ENCODE assay signal across 1 cellular context in genomic region chr16:14629919-14630619, GRCh38.
TF ChIP-seq lines count a peak whose summit lies in the region.

Gene PARN, minus strand, starts transcription at chr16:14630260. Its CDS starts 135 bp downstream, at chr16:14630125.

TF ChIP-seq in GM12878, 131 proteins besides CTCF, POLR2A, EP300 and RAD21 (continued from another document):
- TF ChIP-seq ZNF687 (IDR thresholded peaks at IDR 0.05) (peak; percentile 62; the same call in 1 of the 2 replicates), JUND (IDR thresholded peaks at IDR 0.05; ENCODE audit: low read depth, low read length) (no peak), CREB1 (IDR thresholded peaks at IDR 0.05; ENCODE audit: low read depth) (peak; percentile 89; the same call in 1 of the 2 replicates), TAF1 (IDR thresholded peaks at IDR 0.05; ENCODE audit: borderline replicate concordance, low read depth, low read length) (peak; percentile 75; the same call in 1 of the 2 replicates), NKRF (conservative IDR thresholded peaks at IDR 0.05) (peak; percentile 91), SUZ12 (IDR thresholded peaks at IDR 0.05; ENCODE audit: unreplicated experiment) (no peak), SIN3A (IDR thresholded peaks at IDR 0.05; ENCODE audit: low read depth, low read length) (peak; percentile 65; the same call in 1 of the 2 replicates), ATF7 (IDR thresholded peaks at IDR 0.05; ENCODE audit: low read depth) (0 out of 2 replicates have a peak, but pooled peaks have one; percentile 8), CBFB (IDR thresholded peaks at IDR 0.05; ENCODE audit: low read depth) (peak; percentile 71; the same call in 1 of the 2 replicates), MXI1 (IDR thresholded peaks at IDR 0.05; ENCODE audit: low read depth, low read length) (peak; percentile 17; the same call in 1 of the 2 replicates), TCF12 (IDR thresholded peaks at IDR 0.05; ENCODE audit: low read depth, low read length) (peak; percentile 60; the same call in 1 of the 2 replicates), ZNF384 (IDR thresholded peaks at IDR 0.05; ENCODE audit: borderline replicate concordance, low read depth, low read length) (peak; percentile 71; the same call in 1 of the 2 replicates), IRF5 (IDR thresholded peaks at IDR 0.05; ENCODE audit: borderline replicate concordance) (peak; percentile 34; the same call in 1 of the 2 replicates), RUNX3 (IDR thresholded peaks at IDR 0.05; ENCODE audit: low read length) (peak; percentile 63; the same call in 1 of the 2 replicates), WRNIP1 (IDR thresholded peaks at IDR 0.05; ENCODE audit: borderline replicate concordance, low read depth, low read length) (no peak), BHLHE40 (IDR thresholded peaks at IDR 0.05; ENCODE audit: borderline replicate concordance in 1 of 2, low read depth in 2 of 2, low read length in 1 of 2) (peak in 1 of 2 experiments; percentile 65; a peak in 1 of 4 replicates), YY1 (IDR thresholded peaks at IDR 0.05; ENCODE audit: low read depth, low read length) (peak; percentile 36; the same call in 1 of the 2 replicates), CBX5 (IDR thresholded peaks at IDR 0.05; ENCODE audit: low read depth) (no peak), DPF2 (IDR thresholded peaks at IDR 0.05) (peak; percentile 70; the same call in 1 of the 2 replicates), GATAD2B (conservative IDR thresholded peaks at IDR 0.05; ENCODE audit: low read depth) (peak; percentile 76), HDGF (IDR thresholded peaks at IDR 0.05) (no peak), E2F4 (IDR thresholded peaks at IDR 0.05; ENCODE audit: low read depth, low read length) (0 out of 2 replicates have a peak, but pooled peaks have one; percentile 42), PML (IDR thresholded peaks at IDR 0.05; ENCODE audit: low read length) (peak; percentile 86), RELA (IDR thresholded peaks at IDR 0.05; ENCODE audit: borderline replicate concordance, partially characterized antibody) (no peak), ELK1 (IDR thresholded peaks at IDR 0.05; ENCODE audit: low read depth, low read length) (peak; percentile 66; the same call in 1 of the 2 replicates), SP1 (IDR thresholded peaks at IDR 0.05; ENCODE audit: low read depth, low read length) (peak; percentile 50), NR2F1 (conservative IDR thresholded peaks at IDR 0.05) (0 out of 2 replicates have a peak, but pooled peaks have one; percentile 13), POU2F2 (IDR thresholded peaks at IDR 0.05; ENCODE audit: borderline replicate concordance, low read depth, low read length) (peak; percentile 72), LARP7 (IDR thresholded peaks at IDR 0.05) (peak; percentile 61; the same call in 1 of the 2 replicates), HSF1 (IDR thresholded peaks at IDR 0.05; ENCODE audit: low read depth, low read length) (no peak), MAX (IDR thresholded peaks at IDR 0.05; ENCODE audit: low read depth, low read length) (peak; percentile 21; the same call in 1 of the 2 replicates), POLR2AphosphoS2 (IDR thresholded peaks at IDR 0.05; ENCODE audit: low read depth, low read length) (peak; percentile 53; the same call in 1 of the 2 replicates), EGR1 (IDR thresholded peaks at IDR 0.05; ENCODE audit: borderline replicate concordance in 1 of 2, low read depth in 2 of 2, low read length in 2 of 2) (peak; percentile 12 to 52; a peak in 2 of 3 replicates), MEF2A (IDR thresholded peaks at IDR 0.05; ENCODE audit: insufficient read depth, low read depth, low read length) (0 out of 2 replicates have a peak, but pooled peaks have one; percentile 50), ZBED1 (IDR thresholded peaks at IDR 0.05; ENCODE audit: borderline replicate concordance) (peak; percentile 98; the same call in 1 of the 2 replicates), RCOR1 (conservative IDR thresholded peaks at IDR 0.05; ENCODE audit: low read depth, low read length) (no peak), STAT3 (IDR thresholded peaks at IDR 0.05; ENCODE audit: low read depth, low read length) (no peak), POLR2AphosphoS5 (IDR thresholded peaks at IDR 0.05; ENCODE audit: low read length) (peak; percentile 96), IKZF1 (conservative IDR thresholded peaks at IDR 0.05) (peak; percentile 78), RB1 (IDR thresholded peaks at IDR 0.05; ENCODE audit: borderline replicate concordance) (peak; percentile 44; the same call in 1 of the 2 replicates), PAX8 (IDR thresholded peaks at IDR 0.05) (no peak)
